ENCODE assay signal across 1 cellular context in the genomic region with DNA sequence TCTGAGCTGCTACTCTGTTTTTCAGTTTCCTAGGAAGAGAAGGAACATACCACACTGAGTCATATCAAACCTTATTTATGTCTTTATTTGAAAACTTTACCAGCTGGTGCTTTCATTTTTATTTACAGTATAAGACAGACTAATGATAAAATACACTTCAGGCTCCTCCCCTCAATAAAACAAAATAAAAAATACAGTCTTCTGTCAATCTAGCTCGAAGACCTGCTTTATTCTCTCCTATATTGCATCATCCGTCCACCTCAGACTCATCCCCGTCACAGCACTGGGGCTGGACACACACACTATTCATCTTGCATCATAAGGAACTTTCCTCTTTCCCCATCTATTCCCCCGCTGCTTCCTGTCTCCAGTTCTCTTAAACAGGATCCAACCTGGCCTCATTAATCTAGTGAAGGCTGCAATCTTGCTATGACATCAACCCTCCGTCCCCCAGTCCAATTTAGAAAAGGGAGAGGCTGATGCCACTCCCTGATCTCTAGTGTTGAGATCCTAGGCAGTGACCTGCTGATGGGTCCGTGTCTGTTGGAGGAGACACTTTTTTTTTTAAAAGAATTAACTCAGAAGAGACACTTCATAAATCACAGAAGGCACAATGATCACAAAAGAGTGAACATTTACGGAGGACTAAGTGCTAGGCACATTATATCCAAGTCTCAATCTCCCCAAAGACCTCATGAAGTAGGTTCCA.
TF ChIP-seq lines count a peak whose summit lies in the region.

No MANE protein-coding gene starts in this region.

TF ChIP-seq in K562, 482 proteins besides CTCF, POLR2A, EP300 and RAD21 (continued from another document):
- TF ChIP-seq, protein P1, sequence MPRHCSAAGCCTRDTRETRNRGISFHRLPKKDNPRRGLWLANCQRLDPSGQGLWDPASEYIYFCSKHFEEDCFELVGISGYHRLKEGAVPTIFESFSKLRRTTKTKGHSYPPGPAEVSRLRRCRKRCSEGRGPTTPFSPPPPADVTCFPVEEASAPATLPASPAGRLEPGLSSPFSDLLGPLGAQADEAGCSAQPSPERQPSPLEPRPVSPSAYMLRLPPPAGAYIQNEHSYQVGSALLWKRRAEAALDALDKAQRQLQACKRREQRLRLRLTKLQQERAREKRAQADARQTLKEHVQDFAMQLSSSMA (CRISPR knock-in tag; IDR thresholded peaks at IDR 0.05): no peak
- TF ChIP-seq SMARCA4 (IDR thresholded peaks at IDR 0.05) (peak; percentile 37; the same call in 1 of the 2 replicates), THRAP3 (IDR thresholded peaks at IDR 0.05; ENCODE audit: borderline replicate concordance) (no peak), ARID3B (CRISPR knock-in tag; IDR thresholded peaks at IDR 0.05; ENCODE audit: borderline replicate concordance) (no peak), GTF2A2 (tag; IDR thresholded peaks at IDR 0.05) (no peak), MNT (conservative IDR thresholded peaks at IDR 0.05) (no peak), SNRNP70 (optimal IDR thresholded peaks at IDR 0.05; ENCODE audit: low read depth, low read length) (no peak), LARP7 (IDR thresholded peaks at IDR 0.05) (no peak), PHB2 (IDR thresholded peaks at IDR 0.05; ENCODE audit: low read depth) (no peak), CCAR2 (IDR thresholded peaks at IDR 0.05; ENCODE audit: low read depth, low read length) (no peak), U2AF2 (optimal IDR thresholded peaks at IDR 0.05; ENCODE audit: low read depth, low read length) (no peak), EZH2 (IDR thresholded peaks at IDR 0.05; ENCODE audit: borderline replicate concordance, low read depth, low read length) (no peak), COPS2 (conservative IDR thresholded peaks at IDR 0.05) (no peak), ZNF507 (tag; conservative IDR thresholded peaks at IDR 0.05) (no peak), HMGXB4 (CRISPR knock-in tag; IDR thresholded peaks at IDR 0.05) (no peak), ZNF224 (CRISPR knock-in tag; IDR thresholded peaks at IDR 0.05) (no peak), NCOA1 (IDR thresholded peaks at IDR 0.05; ENCODE audit: low read depth) (0 out of 2 replicates have a peak, but pooled peaks have one; percentile 39), NFE2L1 (tag; IDR thresholded peaks at IDR 0.05; ENCODE audit: borderline replicate concordance, low read depth) (no peak), CCNT2 (IDR thresholded peaks at IDR 0.05; ENCODE audit: borderline replicate concordance, extremely low read depth, insufficient read length, low read depth, low read length) (no peak), ZNF511 (CRISPR knock-in tag; IDR thresholded peaks at IDR 0.05) (no peak), BRCA1 (IDR thresholded peaks at IDR 0.05) (no peak), BRCA1 (CRISPR knock-in tag; IDR thresholded peaks at IDR 0.05) (no peak), TRIM24 (IDR thresholded peaks at IDR 0.05) (peak in 1 of 2 experiments; percentile 34; a peak in 2 of 4 replicates), JUNB (CRISPR knock-in tag; conservative IDR thresholded peaks at IDR 0.05) (0 out of 2 replicates have a peak, but pooled peaks have one; percentile 11), ZNF253 (CRISPR knock-in tag; conservative IDR thresholded peaks at IDR 0.05) (no peak), CHD2 (IDR thresholded peaks at IDR 0.05; ENCODE audit: low read depth, low read length) (no peak), SUPT5H (IDR thresholded peaks at IDR 0.05) (peak; percentile 37), RFX5 (IDR thresholded peaks at IDR 0.05; ENCODE audit: low read depth, low read length) (no peak), STAG1 (CRISPR knock-in tag; IDR thresholded peaks at IDR 0.05; ENCODE audit: borderline replicate concordance) (no peak), CREB1 (IDR thresholded peaks at IDR 0.05) (no peak; the same call in 1 of the 2 replicates), CREB1 (CRISPR knock-in tag; IDR thresholded peaks at IDR 0.05) (no peak), ZC3H8 (IDR thresholded peaks at IDR 0.05) (no peak), PRPF4 (IDR thresholded peaks at IDR 0.05; ENCODE audit: insufficient read depth, low read depth, low read length, poor library complexity, severe bottlenecking) (no peak), EP400 (IDR thresholded peaks at IDR 0.05) (peak; percentile 69), CBFB (CRISPR knock-in tag; IDR thresholded peaks at IDR 0.05) (no peak), PHTF2 (CRISPR knock-in tag; IDR thresholded peaks at IDR 0.05) (no peak), CBX2 (IDR thresholded peaks at IDR 0.05; ENCODE audit: insufficient read depth, low read length, poor library complexity, severe bottlenecking) (no peak), RCOR1 (IDR thresholded peaks at IDR 0.05; ENCODE audit: borderline replicate concordance in 1 of 2, low read depth in 2 of 2, low read length in 2 of 2) (no peak), FIP1L1 (IDR thresholded peaks at IDR 0.05; ENCODE audit: low read depth, low read length, poor library complexity, severe bottlenecking) (no peak)
- TF ChIP-seq, protein P2, sequence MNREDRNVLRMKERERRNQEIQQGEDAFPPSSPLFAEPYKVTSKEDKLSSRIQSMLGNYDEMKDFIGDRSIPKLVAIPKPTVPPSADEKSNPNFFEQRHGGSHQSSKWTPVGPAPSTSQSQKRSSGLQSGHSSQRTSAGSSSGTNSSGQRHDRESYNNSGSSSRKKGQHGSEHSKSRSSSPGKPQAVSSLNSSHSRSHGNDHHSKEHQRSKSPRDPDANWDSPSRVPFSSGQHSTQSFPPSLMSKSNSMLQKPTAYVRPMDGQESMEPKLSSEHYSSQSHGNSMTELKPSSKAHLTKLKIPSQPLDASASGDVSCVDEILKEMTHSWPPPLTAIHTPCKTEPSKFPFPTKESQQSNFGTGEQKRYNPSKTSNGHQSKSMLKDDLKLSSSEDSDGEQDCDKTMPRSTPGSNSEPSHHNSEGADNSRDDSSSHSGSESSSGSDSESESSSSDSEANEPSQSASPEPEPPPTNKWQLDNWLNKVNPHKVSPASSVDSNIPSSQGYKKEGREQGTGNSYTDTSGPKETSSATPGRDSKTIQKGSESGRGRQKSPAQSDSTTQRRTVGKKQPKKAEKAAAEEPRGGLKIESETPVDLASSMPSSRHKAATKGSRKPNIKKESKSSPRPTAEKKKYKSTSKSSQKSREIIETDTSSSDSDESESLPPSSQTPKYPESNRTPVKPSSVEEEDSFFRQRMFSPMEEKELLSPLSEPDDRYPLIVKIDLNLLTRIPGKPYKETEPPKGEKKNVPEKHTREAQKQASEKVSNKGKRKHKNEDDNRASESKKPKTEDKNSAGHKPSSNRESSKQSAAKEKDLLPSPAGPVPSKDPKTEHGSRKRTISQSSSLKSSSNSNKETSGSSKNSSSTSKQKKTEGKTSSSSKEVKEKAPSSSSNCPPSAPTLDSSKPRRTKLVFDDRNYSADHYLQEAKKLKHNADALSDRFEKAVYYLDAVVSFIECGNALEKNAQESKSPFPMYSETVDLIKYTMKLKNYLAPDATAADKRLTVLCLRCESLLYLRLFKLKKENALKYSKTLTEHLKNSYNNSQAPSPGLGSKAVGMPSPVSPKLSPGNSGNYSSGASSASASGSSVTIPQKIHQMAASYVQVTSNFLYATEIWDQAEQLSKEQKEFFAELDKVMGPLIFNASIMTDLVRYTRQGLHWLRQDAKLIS (CRISPR knock-in tag; IDR thresholded peaks at IDR 0.05): 0 out of 2 replicates have a peak, but pooled peaks have one; percentile 35
- TF ChIP-seq, protein P3, sequence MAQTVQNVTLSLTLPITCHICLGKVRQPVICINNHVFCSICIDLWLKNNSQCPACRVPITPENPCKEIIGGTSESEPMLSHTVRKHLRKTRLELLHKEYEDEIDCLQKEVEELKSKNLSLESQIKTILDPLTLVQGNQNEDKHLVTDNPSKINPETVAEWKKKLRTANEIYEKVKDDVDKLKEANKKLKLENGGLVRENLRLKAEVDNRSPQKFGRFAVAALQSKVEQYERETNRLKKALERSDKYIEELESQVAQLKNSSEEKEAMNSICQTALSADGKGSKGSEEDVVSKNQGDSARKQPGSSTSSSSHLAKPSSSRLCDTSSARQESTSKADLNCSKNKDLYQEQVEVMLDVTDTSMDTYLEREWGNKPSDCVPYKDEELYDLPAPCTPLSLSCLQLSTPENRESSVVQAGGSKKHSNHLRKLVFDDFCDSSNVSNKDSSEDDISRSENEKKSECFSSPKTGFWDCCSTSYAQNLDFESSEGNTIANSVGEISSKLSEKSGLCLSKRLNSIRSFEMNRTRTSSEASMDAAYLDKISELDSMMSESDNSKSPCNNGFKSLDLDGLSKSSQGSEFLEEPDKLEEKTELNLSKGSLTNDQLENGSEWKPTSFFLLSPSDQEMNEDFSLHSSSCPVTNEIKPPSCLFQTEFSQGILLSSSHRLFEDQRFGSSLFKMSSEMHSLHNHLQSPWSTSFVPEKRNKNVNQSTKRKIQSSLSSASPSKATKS (CRISPR knock-in tag; IDR thresholded peaks at IDR 0.05): no peak
